In the genomic region with DNA sequence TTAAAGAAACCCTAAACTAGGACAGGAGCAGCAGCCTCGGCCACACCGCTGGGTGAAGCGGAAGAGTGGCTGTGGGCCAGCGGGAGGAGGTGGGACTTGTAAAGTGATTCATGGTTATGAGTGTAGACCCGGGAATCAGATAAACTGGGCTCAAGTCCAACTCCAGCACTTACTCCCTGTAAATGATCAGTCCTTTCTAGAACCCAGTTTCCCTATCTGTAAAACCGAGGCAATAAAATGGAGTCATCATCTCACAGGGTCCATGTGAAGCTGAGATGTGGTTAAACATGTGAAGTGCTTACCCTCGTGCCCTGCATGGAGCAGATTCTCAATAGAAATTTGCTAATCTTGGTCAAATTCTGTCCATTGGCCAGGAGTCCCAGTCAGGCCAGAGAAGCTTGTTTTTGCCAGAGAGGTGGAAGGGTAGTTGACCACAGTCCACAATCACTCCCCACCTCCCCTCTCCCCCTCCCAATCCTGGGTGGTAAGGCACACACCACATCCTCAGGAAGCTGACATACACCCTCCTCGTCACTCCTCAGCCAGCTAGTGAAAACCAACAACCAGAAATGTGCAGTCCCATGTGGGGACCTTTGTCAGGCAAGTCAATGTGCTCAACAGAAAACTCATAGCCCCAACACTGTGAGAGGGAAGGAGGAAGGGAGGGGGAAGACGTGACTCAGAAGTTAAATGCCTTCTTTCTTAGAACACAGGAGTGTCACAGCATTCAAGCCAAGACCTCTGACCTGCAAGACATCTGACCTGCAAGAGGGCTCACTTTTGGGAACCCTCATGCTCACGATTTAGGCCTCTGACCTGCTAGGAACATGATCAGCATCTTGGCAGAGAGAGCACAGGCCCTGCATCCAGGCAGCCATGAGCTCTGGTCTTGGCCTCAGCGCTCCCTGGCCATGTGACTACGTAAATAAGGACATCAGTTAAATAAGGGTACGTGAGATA, we compare ENCODE assay signal across 8 cellular contexts.
DNase-seq lines count a peak whose midpoint lies in the region; ATAC-seq lines count a peak whose summit lies in the region.

No MANE protein-coding gene starts in this region.

- no peaks in the 10 kb centered on the region for H3K36me3 ChIP-seq in subcutaneous abdominal adipose tissue (ENCODE audit: control insufficient read depth in 5 of 5, insufficient read depth in 5 of 5, low read length in 5 of 5)
- H3K36me3 ChIP-seq in H7 (replicated peaks; ENCODE audit: control insufficient read depth, insufficient read depth, low read length), result no peaks in the 10 kb centered on the region

- peak; percentile 31 for ATAC-seq in left ventricle myocardium superior
- no peak for ATAC-seq in esophagus mucosa

- H3K9me3 ChIP-seq in subcutaneous abdominal adipose tissue (ENCODE audit: control insufficient read depth in 5 of 5, low read length in 5 of 5), result no peaks in the 10 kb centered on the region

- H3K4me3 ChIP-seq in subcutaneous abdominal adipose tissue (ENCODE audit: low read depth in 1 of 5, low read length in 5 of 5) (no peak overlapping the region), H7 (ENCODE audit: insufficient read depth, low read depth, low read length) (no peak overlapping the region)

- H3K4me1 ChIP-seq in subcutaneous abdominal adipose tissue (ENCODE audit: control insufficient read depth in 5 of 5, insufficient read depth in 5 of 5, low read length in 5 of 5), result peaks cover 10 to 69% (median 55%) of the 10 kb centered on the region in 5 donors

- H3K9ac ChIP-seq in subcutaneous abdominal adipose tissue (ENCODE audit: low read length in 5 of 5), result peak overlapping the region; percentile 3 to 72 (median 38)

- intact Hi-C loops in left ventricle myocardium superior (cut with micrococcal nuclease), result no loop called here

- peak overlapping the region; percentile 89 for H3K27ac ChIP-seq in subcutaneous abdominal adipose tissue (ENCODE audit: low read depth, low read length)
- no peak overlapping the region for H3K27ac ChIP-seq in substantia nigra (ENCODE audit: low read depth, low read length, poor library complexity, severe bottlenecking)

- peak; percentile 53 for DNase-seq in activated effector memory CD4-positive, alpha-beta T cell treated with Interleukin-2 at 50 U/mL for 16 hours
- no peak for DNase-seq in activated effector memory CD4-positive, alpha-beta T cell treated with anti-CD3 and anti-CD28 coated beads, Interleukin-2, amount 50 U/mL, for 16 hours
- peak; percentile 28 for DNase-seq in activated CD8-positive, alpha-beta memory T cell treated with anti-CD3 and anti-CD28 coated beads, Interleukin-2, amount 50 U/mL, for 1 hour (ENCODE audit: extremely low read depth)
- no peak for DNase-seq in left ventricle myocardium superior
- no peak for DNase-seq in substantia nigra (lab: John Stamatoyannopoulos, UW)
- no peak for DNase-seq in H7

- H3K27me3 ChIP-seq in subcutaneous abdominal adipose tissue (ENCODE audit: control insufficient read depth in 5 of 5, insufficient read depth in 4 of 5, low read length in 5 of 5) (no peaks in the 10 kb centered on the region), H7 (ENCODE audit: control insufficient read depth, insufficient read depth, low read length) (no peaks in the 10 kb centered on the region)

Comparison
In these comparisons a context has a peak if more than half of its experiments do, and no peak if none do; other contexts are left out.
1. DNase-seq: peak in activated effector memory CD4-positive, alpha-beta T cell treated with Interleukin-2 at 50 U/mL for 16 hours (single experiment) and activated CD8-positive, alpha-beta memory T cell treated with anti-CD3 and anti-CD28 coated beads, Interleukin-2, amount 50 U/mL, for 1 hour (single experiment); none in activated effector memory CD4-positive, alpha-beta T cell treated with anti-CD3 and anti-CD28 coated beads, Interleukin-2, amount 50 U/mL, for 16 hours (single experiment), left ventricle myocardium superior (single experiment), substantia nigra (0 of 49) and H7 (single experiment).